Comparison of ENCODE assay signal across 1 cellular context in the genomic region with DNA sequence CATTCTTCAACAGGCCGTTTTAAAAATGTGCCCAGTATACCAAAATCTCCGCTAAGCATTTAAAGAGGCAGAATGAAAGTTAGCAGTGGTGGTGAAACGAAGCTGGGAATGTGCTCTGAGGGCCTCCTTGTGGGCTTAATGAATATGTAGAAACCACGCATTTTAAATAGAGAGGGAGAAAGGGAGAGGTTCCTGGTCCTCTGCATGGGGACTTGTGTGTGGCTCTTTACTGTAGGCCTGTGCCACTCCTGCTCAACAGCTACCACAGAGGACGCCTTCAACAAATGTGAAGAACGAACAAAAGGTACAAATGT.
TF ChIP-seq lines count a peak whose summit lies in the region.

No MANE protein-coding gene starts in this region.

TF ChIP-seq in WTC11, 78 proteins besides CTCF, POLR2A, EP300 and RAD21 (continued from another document):
- TF ChIP-seq, protein P1, sequence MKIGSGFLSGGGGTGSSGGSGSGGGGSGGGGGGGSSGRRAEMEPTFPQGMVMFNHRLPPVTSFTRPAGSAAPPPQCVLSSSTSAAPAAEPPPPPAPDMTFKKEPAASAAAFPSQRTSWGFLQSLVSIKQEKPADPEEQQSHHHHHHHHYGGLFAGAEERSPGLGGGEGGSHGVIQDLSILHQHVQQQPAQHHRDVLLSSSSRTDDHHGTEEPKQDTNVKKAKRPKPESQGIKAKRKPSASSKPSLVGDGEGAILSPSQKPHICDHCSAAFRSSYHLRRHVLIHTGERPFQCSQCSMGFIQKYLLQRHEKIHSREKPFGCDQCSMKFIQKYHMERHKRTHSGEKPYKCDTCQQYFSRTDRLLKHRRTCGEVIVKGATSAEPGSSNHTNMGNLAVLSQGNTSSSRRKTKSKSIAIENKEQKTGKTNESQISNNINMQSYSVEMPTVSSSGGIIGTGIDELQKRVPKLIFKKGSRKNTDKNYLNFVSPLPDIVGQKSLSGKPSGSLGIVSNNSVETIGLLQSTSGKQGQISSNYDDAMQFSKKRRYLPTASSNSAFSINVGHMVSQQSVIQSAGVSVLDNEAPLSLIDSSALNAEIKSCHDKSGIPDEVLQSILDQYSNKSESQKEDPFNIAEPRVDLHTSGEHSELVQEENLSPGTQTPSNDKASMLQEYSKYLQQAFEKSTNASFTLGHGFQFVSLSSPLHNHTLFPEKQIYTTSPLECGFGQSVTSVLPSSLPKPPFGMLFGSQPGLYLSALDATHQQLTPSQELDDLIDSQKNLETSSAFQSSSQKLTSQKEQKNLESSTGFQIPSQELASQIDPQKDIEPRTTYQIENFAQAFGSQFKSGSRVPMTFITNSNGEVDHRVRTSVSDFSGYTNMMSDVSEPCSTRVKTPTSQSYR (CRISPR knock-in tag; IDR thresholded peaks at IDR 0.05): no peak
- TF ChIP-seq ZNF219 (CRISPR knock-in tag; IDR thresholded peaks at IDR 0.05; ENCODE audit: borderline replicate concordance): no peak
TF ChIP-seq in WTC11: peak in this region for 0.
